ENCODE assay signal across 8 cellular contexts in genomic region chrX:71623105-71623450, GRCh38. TPM values are rescaled to one million over a fixed set of nuclear protein-coding genes. Genes with fewer than 3 reads are reported as not detected.
DNase-seq lines count a peak whose midpoint lies in the region; ATAC-seq and TF ChIP-seq lines count a peak whose summit lies in the region.

No MANE protein-coding gene starts in this region.

- H3K4me1 Mint-ChIP-seq in T-helper 17 cell: peaks cover 28% of the 10 kb centered on the region

- no peaks in the 10 kb centered on the region for H3K36me3 ChIP-seq in fibroblast of lung (ENCODE audit: control insufficient read depth, insufficient read depth, low read length)
- no peaks in the 10 kb centered on the region for H3K36me3 ChIP-seq in sigmoid colon

- intact Hi-C loops in sigmoid colon (cut with DNase I): no loop called here

- peak overlapping the region; percentile 95 for H3K27ac Mint-ChIP-seq in T-helper 17 cell

- no peak for TF ChIP-seq EP300 in sigmoid colon (IDR thresholded peaks at IDR 0.05)

- no peak overlapping the region for H3K4me2 ChIP-seq in fibroblast of lung (ENCODE audit: extremely low read depth, insufficient read depth, low read length)

- H3K4me3 ChIP-seq in fibroblast of lung (replicated peaks in 1 of 4; ENCODE audit: control extremely low read depth in 1 of 4, insufficient read depth in 1 of 4, low read depth in 3 of 4, low read length in 4 of 4) (no peak overlapping the region), sigmoid colon (no peak overlapping the region)

- no peaks in the 10 kb centered on the region for H4K20me1 ChIP-seq in fibroblast of lung (ENCODE audit: control insufficient read depth, extremely low read depth, insufficient read depth, low read length)

- H3K36me3 Mint-ChIP-seq in T-helper 17 cell (ENCODE audit: low read depth): no peaks in the 10 kb centered on the region

- H3K9ac ChIP-seq in fibroblast of lung (ENCODE audit: insufficient read depth, low read length): no peak overlapping the region

- H3K9me3 ChIP-seq in T-helper 17 cell (ENCODE audit: control insufficient read depth, low read length, poor library complexity, severe bottlenecking) (no peaks in the 10 kb centered on the region), fibroblast of lung (ENCODE audit: control insufficient read depth, insufficient read depth, low read depth, low read length) (no peaks in the 10 kb centered on the region), sigmoid colon (no peaks in the 10 kb centered on the region)

- H3K79me2 ChIP-seq in fibroblast of lung (ENCODE audit: control insufficient read depth, insufficient read depth, low read length): no peaks in the 10 kb centered on the region

- no peaks in the 10 kb centered on the region for H3K27me3 ChIP-seq in fibroblast of lung (ENCODE audit: control insufficient read depth, insufficient read depth, low read length)
- no peaks in the 10 kb centered on the region for H3K27me3 ChIP-seq in sigmoid colon

- TF ChIP-seq POLR2A in GM18951 (IDR thresholded peaks at IDR 0.05; ENCODE audit: extremely low read depth, insufficient read depth, insufficient read length): peak; percentile 0
- no peak for TF ChIP-seq POLR2A in sigmoid colon (IDR thresholded peaks at IDR 0.05)

- H3K27ac ChIP-seq in fibroblast of lung (ENCODE audit: insufficient read depth, low read length) (peak overlapping the region; percentile 10), sigmoid colon (peak overlapping the region; percentile 71 to 79 (median 74))

- H3K27me3 Mint-ChIP-seq in T-helper 17 cell: no peaks in the 10 kb centered on the region

- no peak overlapping the region for H2AFZ ChIP-seq in fibroblast of lung (ENCODE audit: low read length)

- H3K4me1 ChIP-seq in fibroblast of lung (ENCODE audit: control insufficient read depth, extremely low read depth, insufficient read depth, low read length) (peaks cover 3% of the 10 kb centered on the region), sigmoid colon (peaks cover 0 to 24% (median 10%) of the 10 kb centered on the region in 4 donors)

- WGBS in sigmoid colon, 2 donors: 8 to 45% methylated on average over 3 of the region's 3 CpGs

- in situ Hi-C loops in GM18951 (cut with MboI; ENCODE audit: low sequenced_read_pairs, unreplicated experiment): no loop called here

- H3K4me3 Mint-ChIP-seq in T-helper 17 cell: peak overlapping the region; percentile 63

- no peak for ATAC-seq in T-helper 17 cell
- ATAC-seq in HG03354 (IDR thresholded peaks at IDR 0.05; ENCODE audit: poor library complexity, severe bottlenecking, unreplicated experiment): no peak

- TF ChIP-seq CTCF in fibroblast of lung (conservative IDR thresholded peaks at IDR 0.05 in 1 of 2, IDR thresholded peaks at IDR 0.05 in 1 of 2; ENCODE audit: low read depth in 1 of 2, low read length in 2 of 2): no peak
- TF ChIP-seq CTCF in sigmoid colon (IDR thresholded peaks at IDR 0.05): no peak

- no peak for DNase-seq in T-helper 17 cell
- no peak for DNase-seq in fibroblast of lung (ENCODE audit: low read depth in 2 of 2)
- DNase-seq in sigmoid colon: no peak
- DNase-seq in NCI-H510A (lab: John Stamatoyannopoulos, UW): no peak
- no peak for DNase-seq in NCI-H82 treated with DMSO at 0.1 percent for 48 hours (lab: John Stamatoyannopoulos, UW; ENCODE audit: unreplicated experiment)
- DNase-seq in NCI-H510A treated with DMSO at 0.1 percent for 48 hours (lab: John Stamatoyannopoulos, UW): no peak

RNA-seq across cellular contexts. Expression of gene CXCR3, which starts 4.8 kb away (rescaled TPM):
- 1 to 10 TPM; 3.1 to 5.8 TPM for total RNA-seq in T-helper 17 cell
- total RNA-seq in fibroblast of lung: not detected in 2 replicates
- not detected in 2 replicates for polyA plus RNA-seq in fibroblast of lung
- polyA plus RNA-seq in fibroblast of lung (2012): not detected in 2 replicates
- not detected in 2 replicates for polyA minus RNA-seq in fibroblast of lung (ENCODE audit: low replicate concordance)
- not detected for total RNA-seq in sigmoid colon
- polyA plus RNA-seq in sigmoid colon: 1 to 10 TPM in 1 of 3 donors, under 1 TPM in 2; 0.60 to 6.5 (median 0.69) TPM

RNA-seq across cellular contexts. Expression of gene GCNA, which starts 44.8 kb away (rescaled TPM):
- total RNA-seq in T-helper 17 cell (1 to 10 TPM; 1.2 to 1.3 TPM), fibroblast of lung (2.3 and 2.8 TPM in 2 replicates), sigmoid colon (1 to 10 TPM; 1.4 to 5.0 (median 3.9) TPM)
- polyA plus RNA-seq in fibroblast of lung (0.52 and 0.74 TPM in 2 replicates), sigmoid colon (1 to 10 TPM in 1 of 3 donors, under 1 TPM in 2; 0.60 to 1.5 (median 0.69) TPM)
- polyA plus RNA-seq in fibroblast of lung (2012): 0.18 and 0.55 TPM in 2 replicates
- polyA minus RNA-seq in fibroblast of lung (ENCODE audit: low replicate concordance): 0.35 TPM in 1 of 2 replicates, not detected in the other
